Comparison of ENCODE assay signal across 14 cellular contexts in genomic region chr3:140378571-140379340, GRCh38.
"Had no signal": no experiment of that assay in that cellular context is flagged by ENCODE, and none has a peak within 500 bp of the region (broad histone marks: within the 10 kb centered on the region; RNA-seq: fewer than 3 reads in every experiment).

No MANE protein-coding gene starts in this region.

- H3K4me1 ChIP-seq: ascending aorta, lower lobe of right lung, tibial artery had no signal

- DNase-seq: activated CD4-positive, alpha-beta T cell treated with anti-CD3 and anti-CD28 coated beads, Interleukin-2, amount 10 ng/mL, durations not matched to agents 7 days and 5 days; activated CD8-positive, alpha-beta memory T cell treated with anti-CD3 and anti-CD28 coated beads, Interleukin-2, amount 50 U/mL, for 48 hours; esophagus squamous epithelium; foreskin fibroblast; glutamatergic neuron; left colon; lower lobe of right lung; naive thymus-derived CD8-positive, alpha-beta T cell; stimulated activated CD4-positive, alpha-beta T cell treated with anti-CD3 and anti-CD28 coated beads, Interleukin-15, amount 100 ng/mL, for 24 hours; stimulated activated CD4-positive, alpha-beta T cell treated with anti-CD3 and anti-CD28 coated beads, Interleukin-4, amount 100 ng/mL, for 1 hour; stimulated activated naive B cell treated with anti-CD40 and anti-IgM and Interleukin-4, amounts not matched to agents 10 μg/mL and 1 μg/mL and 100 μg/mL, for 72 hours; tibial artery had no signal

- ATAC-seq: left colon; lower lobe of right lung; naive thymus-derived CD8-positive, alpha-beta T cell; stimulated activated naive B cell treated with anti-CD40 and anti-IgM and Interleukin-4, amounts not matched to agents 10 μg/mL and 1 μg/mL and 100 μg/mL, for 72 hours had no signal

- H3K36me3 ChIP-seq: ascending aorta, esophagus squamous epithelium, lower lobe of right lung, neutrophil, tibial artery had no signal

- H3K27ac ChIP-seq: ascending aorta, esophagus squamous epithelium, lower lobe of right lung, neutrophil, tibial artery had no signal

- H3K4me3 ChIP-seq: ascending aorta, esophagus squamous epithelium, lower lobe of right lung, tibial artery had no signal

- H3K27me3 ChIP-seq: ascending aorta, esophagus squamous epithelium, neutrophil, tibial artery had no signal
